20 cellular contexts compared by ENCODE assay signal in genomic region chr1:246658567-246658966, GRCh38.
A peak's percentile ranks its signal among the peaks of the same experiment; 100 is the strongest.
DNase-seq lines count a peak whose midpoint lies in the region; ATAC-seq and TF ChIP-seq lines count a peak whose summit lies in the region.
"Had no signal": no experiment of that assay in that cellular context is flagged by ENCODE, and none has a peak within 500 bp of the region (broad histone marks: within the 10 kb centered on the region; RNA-seq: fewer than 3 reads in every experiment).

No MANE protein-coding gene starts in this region.

- H3K9me2 ChIP-seq in DOHH2 (replicated peaks; ENCODE audit: control insufficient read depth, low read length), result no peaks in the 10 kb centered on the region

- peak overlapping the region; percentile 82 for H3K4me3 ChIP-seq in DOHH2 (ENCODE audit: low read length)

- H3K4me2 ChIP-seq in DOHH2 (ENCODE audit: low read length), result peak overlapping the region; percentile 100

- no peaks in the 10 kb centered on the region for H3K9me3 ChIP-seq in DOHH2 (ENCODE audit: control insufficient read depth, insufficient read depth, low read length)
- H3K9me3 ChIP-seq: Caco-2 had no signal

- DNase-seq in DMS 273 (lab: John Stamatoyannopoulos, UW; ENCODE audit: unreplicated experiment), result peak; percentile 17
- DNase-seq in DMS 273 treated with DMSO at 0.1 percent for 48 hours (lab: John Stamatoyannopoulos, UW), result no peak
- DNase-seq in WTC11 (ENCODE audit: low spot score), result no peak
- DNase-seq in glutamatergic neuron, result no peak
- no peak for DNase-seq in DMS79 treated with DMSO at 0.1 percent for 48 hours (lab: John Stamatoyannopoulos, UW)
- no peak for DNase-seq in effector CD8-positive, alpha-beta T cell (lab: John Stamatoyannopoulos, UW)
- DNase-seq: Caco-2, DMS79, GF-D8, KG1, MM.1S, NCI-H1105, NCI-H1694 treated with DMSO at 0.1 percent for 48 hours, NCI-H2171, SHP77 treated with DMSO at 0.1 percent for 48 hours had no signal

- H3K4me1 Mint-ChIP-seq in WTC11 (no peaks in the 10 kb centered on the region), glutamatergic neuron (ENCODE audit: low read depth, unreplicated experiment) (peaks cover 31% of the 10 kb centered on the region)

- POLR2A ChIA-PET in WTC11 (lab: Charles Lee), result no interaction called here

- H3K79me2 ChIP-seq in DOHH2 (ENCODE audit: control insufficient read depth, low read length), result peaks cover 84% of the 10 kb centered on the region

- H3K27me3 Mint-ChIP-seq in WTC11 (ENCODE audit: low read depth) (no peaks in the 10 kb centered on the region), glutamatergic neuron (ENCODE audit: unreplicated experiment) (no peaks in the 10 kb centered on the region)

- no peaks in the 10 kb centered on the region for H4K20me1 ChIP-seq in DOHH2 (ENCODE audit: control insufficient read depth, insufficient read depth, low read depth, low read length)

- H3K27me3 ChIP-seq in DOHH2 (ENCODE audit: control insufficient read depth, low read length), result no peaks in the 10 kb centered on the region

- peaks cover 70% of the 10 kb centered on the region for H3K36me3 ChIP-seq in DOHH2 (ENCODE audit: control insufficient read depth, low read length)

- H3F3A ChIP-seq in DOHH2 (ENCODE audit: control insufficient read depth, insufficient read depth), result peaks cover 46% of the 10 kb centered on the region

- CTCF ChIA-PET in WTC11 (lab: Charles Lee), result no interaction called here

- peak overlapping the region; percentile 69; the same call in 1 of the 2 replicates for H3K27ac Mint-ChIP-seq in WTC11
- peak overlapping the region; percentile 88 for H3K27ac Mint-ChIP-seq in glutamatergic neuron (ENCODE audit: unreplicated experiment)

- H3K27ac ChIP-seq in DOHH2 (ENCODE audit: low read depth, low read length), result peak overlapping the region; percentile 99
- H3K27ac ChIP-seq: 22Rv1, C4-2B had no signal

- no peak overlapping the region for H3K4me3 Mint-ChIP-seq in WTC11
- H3K4me3 Mint-ChIP-seq in glutamatergic neuron (ENCODE audit: unreplicated experiment), result peak overlapping the region; percentile 78

- H3K36me3 Mint-ChIP-seq in WTC11 (peaks cover 3% of the 10 kb centered on the region; the same call in 1 of the 2 replicates), glutamatergic neuron (ENCODE audit: unreplicated experiment) (peaks cover 10% of the 10 kb centered on the region)

- no peak for ATAC-seq in WTC11
- no peak for ATAC-seq in GM18861 (IDR thresholded peaks at IDR 0.05; ENCODE audit: unreplicated experiment)
- ATAC-seq: HCT116 had no signal

- no peaks in the 10 kb centered on the region for H3K9me3 Mint-ChIP-seq in WTC11
- peaks cover 5% of the 10 kb centered on the region for H3K9me3 Mint-ChIP-seq in glutamatergic neuron (ENCODE audit: unreplicated experiment)

- TF ChIP-seq CTCF in DOHH2 (IDR thresholded peaks at IDR 0.05; ENCODE audit: low read depth, low read length, poor library complexity, severe bottlenecking), result no peak
- TF ChIP-seq CTCF in WTC11 (IDR thresholded peaks at IDR 0.05), result no peak
- no peak for TF ChIP-seq CTCF in glutamatergic neuron (IDR thresholded peaks at IDR 0.05; ENCODE audit: partially characterized antibody, unreplicated experiment)

- peaks cover 95% of the 10 kb centered on the region for H3K4me1 ChIP-seq in DOHH2 (ENCODE audit: control insufficient read depth, low read length)
- H3K4me1 ChIP-seq: Caco-2 had no signal

TF ChIP-seq in WTC11, 78 proteins besides CTCF, POLR2A, EP300 and RAD21 (continues in another document):
- TF ChIP-seq ELF4 (CRISPR knock-in tag; IDR thresholded peaks at IDR 0.05; ENCODE audit: low read depth), result no peak
- TF ChIP-seq ZNF532 (CRISPR knock-in tag; IDR thresholded peaks at IDR 0.05; ENCODE audit: borderline replicate concordance), result no peak
- TF ChIP-seq NFYB (CRISPR knock-in tag; conservative IDR thresholded peaks at IDR 0.05; ENCODE audit: low read depth), result no peak
- no peak for TF ChIP-seq NFATC4 (CRISPR knock-in tag; IDR thresholded peaks at IDR 0.05)
- no peak for TF ChIP-seq ESRRA (CRISPR knock-in tag; IDR thresholded peaks at IDR 0.05; ENCODE audit: borderline replicate concordance)
- no peak for TF ChIP-seq JUN (CRISPR knock-in tag; IDR thresholded peaks at IDR 0.05)
- TF ChIP-seq ZNF138 (CRISPR knock-in tag; conservative IDR thresholded peaks at IDR 0.05), result no peak
- no peak for TF ChIP-seq ZNF281 (CRISPR knock-in tag; IDR thresholded peaks at IDR 0.05)
- no peak for TF ChIP-seq ATF3 (CRISPR knock-in tag; conservative IDR thresholded peaks at IDR 0.05)
- TF ChIP-seq ZNF232 (CRISPR knock-in tag; IDR thresholded peaks at IDR 0.05), result no peak
- no peak for TF ChIP-seq NR1H2 (CRISPR knock-in tag; IDR thresholded peaks at IDR 0.05)
- no peak for TF ChIP-seq ATF2 (CRISPR knock-in tag; IDR thresholded peaks at IDR 0.05; ENCODE audit: borderline replicate concordance, low read depth)
- TF ChIP-seq IRF2 (CRISPR knock-in tag; IDR thresholded peaks at IDR 0.05; ENCODE audit: borderline replicate concordance, low read depth), result no peak
- TF ChIP-seq TEAD4 (CRISPR knock-in tag; IDR thresholded peaks at IDR 0.05), result no peak
- no peak for TF ChIP-seq SMAD4 (CRISPR knock-in tag; IDR thresholded peaks at IDR 0.05)
- TF ChIP-seq ZNF317 (CRISPR knock-in tag; IDR thresholded peaks at IDR 0.05; ENCODE audit: borderline replicate concordance, low read depth), result no peak
